ENCODE assay signal across 1 cellular context in genomic region chr18:24875761-24876160, GRCh38.
TF ChIP-seq lines count a peak whose summit lies in the region.

No MANE protein-coding gene starts in this region.

TF ChIP-seq in H1, 55 proteins besides CTCF, POLR2A, EP300 and RAD21 (continued from another document):
- TF ChIP-seq, protein P1, sequence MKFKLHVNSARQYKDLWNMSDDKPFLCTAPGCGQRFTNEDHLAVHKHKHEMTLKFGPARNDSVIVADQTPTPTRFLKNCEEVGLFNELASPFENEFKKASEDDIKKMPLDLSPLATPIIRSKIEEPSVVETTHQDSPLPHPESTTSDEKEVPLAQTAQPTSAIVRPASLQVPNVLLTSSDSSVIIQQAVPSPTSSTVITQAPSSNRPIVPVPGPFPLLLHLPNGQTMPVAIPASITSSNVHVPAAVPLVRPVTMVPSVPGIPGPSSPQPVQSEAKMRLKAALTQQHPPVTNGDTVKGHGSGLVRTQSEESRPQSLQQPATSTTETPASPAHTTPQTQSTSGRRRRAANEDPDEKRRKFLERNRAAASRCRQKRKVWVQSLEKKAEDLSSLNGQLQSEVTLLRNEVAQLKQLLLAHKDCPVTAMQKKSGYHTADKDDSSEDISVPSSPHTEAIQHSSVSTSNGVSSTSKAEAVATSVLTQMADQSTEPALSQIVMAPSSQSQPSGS (IDR thresholded peaks at IDR 0.05; ENCODE audit: low read length): no peak
